ENCODE assay signal across 17 cellular contexts in genomic region chr16:85077039-85077438, GRCh38. TPM values are rescaled to one million over a fixed set of nuclear protein-coding genes. Genes with fewer than 3 reads are reported as not detected.
"Had no signal": no experiment of that assay in that cellular context is flagged by ENCODE, and none has a peak within 500 bp of the region (broad histone marks: within the 10 kb centered on the region; RNA-seq: fewer than 3 reads in every experiment).

No MANE protein-coding gene starts in this region.

- H3K27ac ChIP-seq: dorsolateral prefrontal cortex, gastrocnemius medialis, heart right ventricle, lower lobe of right lung, pancreas, thyroid gland, uterus had no signal

- DNase-seq: activated CD4-positive, alpha-beta T cell treated with anti-CD3 and anti-CD28 coated beads, Interleukin-2, amount 50 U/mL, for 4 hours; activated CD4-positive, CD25-positive, alpha-beta regulatory T cell treated with anti-CD3 and anti-CD28 coated beads, Interleukin-2, amount 50 U/mL, for 72 hours; activated naive CD4-positive, alpha-beta T cell treated with anti-CD3 and anti-CD28 coated beads for 36 hours; dorsolateral prefrontal cortex; erythroblast; gastrocnemius medialis; heart right ventricle; left cardiac atrium; lower lobe of right lung; pancreas; stimulated activated CD4-positive, alpha-beta T cell treated with anti-CD3 and anti-CD28 coated beads, Interleukin-1b, Interleukin-23, amount 100 ng/mL, for 48 hours; thyroid gland; uterus had no signal

- H3K4me1 ChIP-seq: pancreas, thyroid gland, uterus had no signal

- H3K4me3 ChIP-seq: dorsolateral prefrontal cortex, gastrocnemius medialis, heart right ventricle, lower lobe of right lung, pancreas, thyroid gland, uterus had no signal

- H3K27me3 ChIP-seq: dorsolateral prefrontal cortex, gastrocnemius medialis, heart right ventricle, pancreas, thyroid gland, uterus had no signal

- H3K36me3 ChIP-seq: uterus had no signal

- ATAC-seq: gastrocnemius medialis, heart right ventricle, left cardiac atrium, lower lobe of right lung had no signal

- H3K27ac Mint-ChIP-seq: activated naive CD4-positive, alpha-beta T cell treated with anti-CD3 and anti-CD28 coated beads for 36 hours; activated T-helper 2 cell treated with anti-CD3 and anti-CD28 coated beads, Interferon-gamma antibody, Interleukin-2, Interleukin-4, amounts not matched to agents 10 μg/mL and 5 μg/mL and 100 μg/mL, durations not matched to agents 14 hours and 24 hours and 36 hours; mesothelial cell of epicardium had no signal

- FAIRE-seq: pancreas had no signal

- H3K9me3 ChIP-seq: gastrocnemius medialis, heart right ventricle, lower lobe of right lung, pancreas, thyroid gland, uterus had no signal

- H3K4me3 Mint-ChIP-seq: activated naive CD4-positive, alpha-beta T cell treated with anti-CD3 and anti-CD28 coated beads for 36 hours; mesothelial cell of epicardium; neural crest cell had no signal

- H3K9me3 Mint-ChIP-seq: activated naive CD4-positive, alpha-beta T cell treated with anti-CD3 and anti-CD28 coated beads for 36 hours; activated T-helper 2 cell treated with anti-CD3 and anti-CD28 coated beads, Interferon-gamma antibody, Interleukin-2, Interleukin-4, amounts not matched to agents 10 μg/mL and 5 μg/mL and 100 μg/mL, durations not matched to agents 14 hours and 24 hours and 36 hours; mesothelial cell of epicardium; neural crest cell had no signal

RNA-seq across cellular contexts. Expression of gene CIBAR2, which starts 35.2 kb away (rescaled TPM):
- total RNA-seq: activated naive CD4-positive, alpha-beta T cell treated with anti-CD3 and anti-CD28 coated beads for 36 hours; activated T-helper 2 cell treated with anti-CD3 and anti-CD28 coated beads, Interferon-gamma antibody, Interleukin-2, Interleukin-4, amounts not matched to agents 10 μg/mL and 5 μg/mL and 100 μg/mL, durations not matched to agents 14 hours and 24 hours and 36 hours; gastrocnemius medialis; heart right ventricle; left cardiac atrium; mesothelial cell of epicardium; neural crest cell; pancreas; thyroid gland had no signal
- polyA plus RNA-seq: adipose tissue, heart right ventricle had no signal
